25 cellular contexts compared by ENCODE assay signal in the genomic region with DNA sequence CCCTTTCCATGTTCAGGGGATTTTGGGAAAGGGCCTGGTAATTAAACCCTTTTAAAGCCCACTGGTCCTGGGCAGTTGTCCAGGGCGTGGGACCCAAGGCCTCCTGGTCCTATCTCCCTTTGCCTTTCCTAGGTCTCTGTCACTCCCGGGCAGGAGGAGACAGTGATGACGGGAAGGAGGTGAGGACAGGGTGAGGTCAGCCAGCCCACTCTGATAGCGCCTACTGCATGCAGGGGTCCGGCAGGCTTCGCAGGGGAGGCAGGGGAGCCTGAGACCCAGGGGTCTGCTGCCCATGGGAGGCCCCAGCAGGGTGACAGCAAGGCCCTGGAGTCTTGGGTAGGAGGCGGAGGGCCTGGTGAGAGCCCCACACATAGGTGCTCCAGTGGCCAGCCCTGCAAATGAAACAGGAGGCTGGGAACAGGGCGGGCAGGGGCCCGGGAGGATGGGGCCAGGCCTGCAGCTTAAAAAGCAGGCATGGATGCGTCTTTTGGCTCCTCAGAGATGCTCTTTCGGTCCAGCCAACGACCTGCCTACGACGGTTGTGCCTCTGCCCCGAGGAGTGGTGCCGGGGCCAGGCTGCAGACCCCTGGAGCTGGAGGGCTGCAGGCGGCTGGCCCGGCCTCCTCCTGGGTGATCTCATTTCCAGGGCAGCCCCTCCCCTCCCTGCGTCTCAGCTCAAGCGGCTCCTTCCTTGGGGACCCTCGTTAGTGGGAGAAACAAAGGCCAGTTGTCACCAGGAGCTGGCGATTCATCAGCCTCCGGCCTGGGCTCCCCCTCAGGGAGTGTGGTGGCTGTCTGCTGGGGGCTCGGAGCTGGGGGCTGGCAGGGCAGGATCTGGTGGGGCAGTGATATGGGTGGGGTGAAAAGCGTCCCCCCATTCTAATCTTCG. TPM values are rescaled to one million over a fixed set of nuclear protein-coding genes. Genes with fewer than 3 reads are reported as not detected.
DNase-seq lines count a peak whose midpoint lies in the region; ATAC-seq, FAIRE-seq and TF ChIP-seq lines count a peak whose summit lies in the region.
"Had no signal": no experiment of that assay in that cellular context is flagged by ENCODE, and none has a peak within 500 bp of the region (broad histone marks: within the 10 kb centered on the region; RNA-seq: fewer than 3 reads in every experiment).

No MANE protein-coding gene starts in this region.

- peak overlapping the region; percentile 73 for H3K27ac ChIP-seq in BLaER1
- peak overlapping the region; percentile 72 for H3K27ac ChIP-seq in endodermal cell (ENCODE audit: low read depth, low read length)
- H3K27ac ChIP-seq in HepG2 (ENCODE audit: extremely low read length, insufficient read depth, low read length) = no peak overlapping the region
- no peak overlapping the region for H3K27ac ChIP-seq in ovary
- H3K27ac ChIP-seq: parathyroid adenoma, skin epidermis had no signal

- TF ChIP-seq POLR2A in HepG2 (IDR thresholded peaks at IDR 0.05; ENCODE audit: insufficient read depth in 1 of 2, low read depth in 2 of 2, low read length in 2 of 2) (no peak), ovary (IDR thresholded peaks at IDR 0.05) (no peak)

- H3K79me2 ChIP-seq in HepG2 (ENCODE audit: insufficient read depth, low read length) = no peaks in the 10 kb centered on the region
- H3K79me2 ChIP-seq: parathyroid adenoma had no signal

- TF ChIP-seq RAD21 in HepG2 (CRISPR knock-in tag; IDR thresholded peaks at IDR 0.05) = no peak

- DNase-seq in endodermal cell = no peak
- DNase-seq in HepG2 (ENCODE audit: low spot score) = no peak
- peak in 4 of 5 donors; percentile 13 to 39 (median 24) for DNase-seq in ovary
- no peak for DNase-seq in NCI-H1436 treated with DMSO at 0.1 percent for 48 hours (lab: John Stamatoyannopoulos, UW)
- DNase-seq: 8988T; activated T-cell treated with anti-CD3 and anti-CD28 coated beads, Interleukin-2, amount 50 U/mL, for 48 hours; AML-193; DND-41; effector memory CD8-positive, alpha-beta T cell; Kasumi-1; NCI-H1105; NCI-H2107; NCI-H510A treated with DMSO at 0.1 percent for 48 hours; stimulated activated naive CD8-positive, alpha-beta T cell treated with anti-CD3 and anti-CD28 coated beads, Interleukin-15, amount 100 ng/mL, for 72 hours; SW 1271 had no signal

- intact Hi-C loops in HepG2 (cut with micrococcal nuclease; ENCODE audit: unreplicated experiment) (loop anchor here (5.0 to 10.0 kb wide), 2 partner anchors 52 to 145 kb away; no protein-coding TSS in a partner anchor), ovary (cut with DNase I) (loop anchor here in 1 of 4 donors (10.0 kb wide), 2 partner anchors 325 to 1115 kb away; a partner anchor contains a TSS)

- in situ Hi-C loops in HepG2 (cut with HindIII; ENCODE audit: extremely low pct_ligation_motif_present, low pct_unique_long_range_greater_than_20kb) = loop anchor here (10.0 kb wide), 1 partner anchor 155 kb away; a partner anchor contains a TSS

- H3K27me3 Mint-ChIP-seq in endodermal cell (ENCODE audit: insufficient read depth) = no peaks in the 10 kb centered on the region
- H3K27me3 Mint-ChIP-seq: activated naive CD8-positive, alpha-beta T cell; effector memory CD8-positive, alpha-beta T cell; type B pancreatic cell had no signal

- H3K36me3 ChIP-seq in BLaER1 (no peaks in the 10 kb centered on the region), endodermal cell (ENCODE audit: control insufficient read depth, insufficient read depth, low read length) (no peaks in the 10 kb centered on the region), HepG2 (replicated peaks in 1 of 2; ENCODE audit: control insufficient read depth in 1 of 2, insufficient read depth in 2 of 2, low read length in 2 of 2) (no peaks in the 10 kb centered on the region), ovary (no peaks in the 10 kb centered on the region)

- H4K20me1 ChIP-seq in BLaER1 (no peaks in the 10 kb centered on the region), HepG2 (ENCODE audit: insufficient read depth, low read length) (no peaks in the 10 kb centered on the region)

- FAIRE-seq in HepG2 (lab: Jason Lieb, UNC) = no peak
- FAIRE-seq: HTR-8/SVneo had no signal

- H3K4me2 ChIP-seq in BLaER1 (peak overlapping the region; percentile 96), HepG2 (ENCODE audit: low read depth, low read length) (peak overlapping the region; percentile 71)

- POLR2A ChIA-PET in HepG2 (lab: Yijun Ruan, JAX) = interaction anchor here (1.3 to 4.2 kb wide), 3 partner anchors 9 to 58 kb away, joined by 4 to 28 read pairs (median 6); no protein-coding TSS in a partner anchor

- H3K4me3 ChIP-seq in BLaER1 (0 out of 2 replicates have a peak overlapping the region, but pooled peaks have one; percentile 38), endodermal cell (ENCODE audit: low read length) (no peak overlapping the region), HepG2 (replicated peaks in 1 of 3; ENCODE audit: insufficient read depth in 1 of 3, low read depth in 2 of 3, low read length in 3 of 3) (peak overlapping the region in 1 of 3 experiments; percentile 30; a peak in 1 of 6 replicates), ovary (no peak overlapping the region)
- H3K4me3 ChIP-seq: skin epidermis had no signal

- ATAC-seq in HepG2 = no peak
- no peak for ATAC-seq in GM19397 (IDR thresholded peaks at IDR 0.05; ENCODE audit: unreplicated experiment)
- no peak for ATAC-seq in esophagus mucosa
- no peak for ATAC-seq in HG03432 (IDR thresholded peaks at IDR 0.05; ENCODE audit: unreplicated experiment)
- ATAC-seq: effector memory CD8-positive, alpha-beta T cell; HCT116; stimulated activated naive CD8-positive, alpha-beta T cell treated with anti-CD3 and anti-CD28 coated beads, Interleukin-15, amount 100 ng/mL, for 72 hours had no signal

- no peak for TF ChIP-seq EP300 in HepG2 (IDR thresholded peaks at IDR 0.05; ENCODE audit: low read depth in 2 of 2, low read length in 2 of 2)
- no peak for TF ChIP-seq EP300 in HepG2 (CRISPR knock-in tag; IDR thresholded peaks at IDR 0.05; ENCODE audit: borderline replicate concordance)
- TF ChIP-seq EP300 in ovary (IDR thresholded peaks at IDR 0.05) = no peak

- TF ChIP-seq CTCF in endodermal cell (conservative IDR thresholded peaks at IDR 0.05) = no peak
- no peak for TF ChIP-seq CTCF in HepG2 (CRISPR knock-in tag; IDR thresholded peaks at IDR 0.05)
- TF ChIP-seq CTCF in ovary (IDR thresholded peaks at IDR 0.05) = no peak

- H3K4me1 ChIP-seq in BLaER1 = peaks cover 97% of the 10 kb centered on the region
- peaks cover 11% of the 10 kb centered on the region for H3K4me1 ChIP-seq in endodermal cell (ENCODE audit: control insufficient read depth, insufficient read depth, low read length)
- H3K4me1 ChIP-seq in HepG2 (ENCODE audit: insufficient read depth, low read length) = peaks cover 82% of the 10 kb centered on the region
- H3K4me1 ChIP-seq in ovary (ENCODE audit: insufficient read depth) = peaks cover 8% of the 10 kb centered on the region
- H3K4me1 ChIP-seq: parathyroid adenoma had no signal

- 76 to 80% methylated on average over 9 to 26 of the region's 26 CpGs for WGBS in endodermal cell (ENCODE audit: insufficient coverage in 1 of 2, insufficient read length in 1 of 2), 2 experiments
- 29% methylated on average over 15 of the region's 26 CpGs for WGBS in HepG2 (ENCODE audit: low lambda C conversion rate)
- 89 to 90% (median 90%) methylated on average over 23 to 26 of the region's 26 CpGs for WGBS in ovary, 3 donors

- H2AFZ ChIP-seq in HepG2 (ENCODE audit: low read length) = no peak overlapping the region
- H2AFZ ChIP-seq: parathyroid adenoma had no signal

- no peak overlapping the region for H3K4me3 Mint-ChIP-seq in endodermal cell
- H3K4me3 Mint-ChIP-seq: activated naive CD8-positive, alpha-beta T cell; effector memory CD8-positive, alpha-beta T cell; stimulated activated naive CD8-positive, alpha-beta T cell treated with anti-CD3 and anti-CD28 coated beads, Interleukin-15, amount 100 ng/mL, for 72 hours had no signal

- no peaks in the 10 kb centered on the region for H3K36me3 Mint-ChIP-seq in endodermal cell (ENCODE audit: low read depth)
- H3K36me3 Mint-ChIP-seq: activated naive CD8-positive, alpha-beta T cell; type B pancreatic cell had no signal

- H3K9ac ChIP-seq in BLaER1 (peak overlapping the region; percentile 64; the same call in 1 of the 2 replicates), endodermal cell (ENCODE audit: extremely low read depth, low read length, poor library complexity, severe bottlenecking) (no peak overlapping the region), HepG2 (ENCODE audit: insufficient read depth, low read depth, low read length) (no peak overlapping the region; the same call in 1 of the 2 replicates)
- H3K9ac ChIP-seq: parathyroid adenoma had no signal

- no peaks in the 10 kb centered on the region for H3K9me3 Mint-ChIP-seq in endodermal cell
- H3K9me3 Mint-ChIP-seq: effector memory CD8-positive, alpha-beta T cell; stimulated activated naive CD8-positive, alpha-beta T cell treated with anti-CD3 and anti-CD28 coated beads, Interleukin-15, amount 100 ng/mL, for 72 hours; type B pancreatic cell had no signal

- H3K9me3 ChIP-seq in BLaER1 (no peaks in the 10 kb centered on the region), endodermal cell (ENCODE audit: control insufficient read depth, low read length) (no peaks in the 10 kb centered on the region), HepG2 (ENCODE audit: low read length) (no peaks in the 10 kb centered on the region), ovary (no peaks in the 10 kb centered on the region)

- H3K27me3 ChIP-seq in BLaER1 (no peaks in the 10 kb centered on the region), endodermal cell (ENCODE audit: control insufficient read depth, insufficient read depth, low read length, poor library complexity, severe bottlenecking) (no peaks in the 10 kb centered on the region), HepG2 (ENCODE audit: control insufficient read depth in 1 of 2, insufficient read depth in 2 of 2, low read length in 2 of 2) (peaks cover 26 to 42% of the 10 kb centered on the region in 2 experiments), ovary (no peaks in the 10 kb centered on the region)

- no peak overlapping the region for H3K27ac Mint-ChIP-seq in endodermal cell
- H3K27ac Mint-ChIP-seq: activated naive CD8-positive, alpha-beta T cell; effector memory CD8-positive, alpha-beta T cell; stimulated activated naive CD8-positive, alpha-beta T cell treated with anti-CD3 and anti-CD28 coated beads, Interleukin-15, amount 100 ng/mL, for 72 hours had no signal

- CTCF ChIA-PET in HepG2 (lab: Yijun Ruan, JAX; ENCODE audit: low intra/inter-chr PET ratio, low total read pairs) = no interaction called here

- H3K4me1 Mint-ChIP-seq in endodermal cell = peaks cover 38% of the 10 kb centered on the region

- BruUV-seq in HepG2 (replicated peaks; lab: Mats Ljungman, UMichigan) = no TSS peak

RNA-seq across cellular contexts. Expression of a gene that starts 6.7 kb away (rescaled TPM):
- total RNA-seq in endodermal cell = 10 to 100 TPM; 58.3 to 70.6 TPM
- 37.4 TPM for polyA plus RNA-seq in endodermal cell (2013, experiment 1 of 2)
- 33.9 TPM for polyA plus RNA-seq in endodermal cell (2013, experiment 2 of 2)
- total RNA-seq in HepG2 (2016; rRNA removed; fragmentation: Illumina TruSeq; extraction: Trizol) = 19.2 and 29.2 TPM in 2 replicates
- 24.1 and 24.5 TPM in 2 replicates for total RNA-seq in HepG2 (2016; cell fraction: cytosol; rRNA removed; fragmentation: Illumina TruSeq; extraction: Trizol; ENCODE audit: low read depth)
- 16.2 and 29.2 TPM in 2 replicates for total RNA-seq in HepG2 (2016; cell fraction: insoluble cytoplasmic fraction; rRNA removed; fragmentation: Illumina TruSeq; extraction: Trizol)
- total RNA-seq in HepG2 (2016; cell fraction: membrane; rRNA removed; fragmentation: Illumina TruSeq; extraction: Trizol) = 50.6 and 51.0 TPM in 2 replicates
- 14.5 and 14.9 TPM in 2 replicates for total RNA-seq in HepG2 (2016; cell fraction: nucleus; rRNA removed; fragmentation: Illumina TruSeq; extraction: Trizol)
- polyA plus RNA-seq in HepG2 (2011; rRNA removed) = 18.9 and 23.8 TPM in 2 replicates
- polyA plus RNA-seq in HepG2 (2011; cell fraction: cytosol; rRNA removed) = 20.3 and 28.6 TPM in 2 replicates
- 25.5 and 28.6 TPM in 2 replicates for polyA plus RNA-seq in HepG2 (2011; cell fraction: nucleus; rRNA removed)
- 42.6 and 48.4 TPM in 2 replicates for polyA plus RNA-seq in HepG2 (2012)
- 68.3 and 74.3 TPM in 2 replicates for polyA plus RNA-seq in HepG2 (2016; cell fraction: cytosol; fragmentation: Illumina TruSeq; extraction: Trizol; ENCODE audit: low read depth)
- 28.2 and 39.1 TPM in 2 replicates for polyA plus RNA-seq in HepG2 (2016; cell fraction: insoluble cytoplasmic fraction; fragmentation: Illumina TruSeq; extraction: Trizol; ENCODE audit: low read depth)
- polyA plus RNA-seq in HepG2 (2016; cell fraction: membrane; fragmentation: Illumina TruSeq; extraction: Trizol; ENCODE audit: low read depth) = 81.0 and 95.6 TPM in 2 replicates
- 27.8 and 30.7 TPM in 2 replicates for polyA plus RNA-seq in HepG2 (2016; cell fraction: nucleus; fragmentation: Illumina TruSeq; extraction: Trizol; ENCODE audit: insufficient read depth, low read depth)
- polyA minus RNA-seq in HepG2 (2011; rRNA and poly(A)+ RNA removed; ENCODE audit: low replicate concordance) = 26.4 and 69.1 TPM in 2 replicates
- polyA minus RNA-seq in HepG2 (2011; cell fraction: cytosol; rRNA and poly(A)+ RNA removed) = 27.2 and 30.5 TPM in 2 replicates
- polyA minus RNA-seq in HepG2 (2011; cell fraction: nucleus; rRNA and poly(A)+ RNA removed) = 13.6 and 15.8 TPM in 2 replicates
- total RNA-seq in ovary = 10 to 100 TPM; 23.0 to 82.2 (median 71.8) TPM
- polyA plus RNA-seq in ovary = 10 to 100 TPM; 12.4 to 53.2 TPM
- total RNA-seq in esophagus mucosa = 52.4 TPM

Comparison
In these comparisons a context has a peak if more than half of its experiments do, and no peak if none do; other contexts are left out.
1. H3K27ac ChIP-seq: peak in BLaER1 (single experiment) and endodermal cell (single experiment); none in HepG2 (single experiment) and ovary (0 of 2).
2. DNase-seq: peak in ovary (4 of 5); none in endodermal cell (single experiment), HepG2 (single experiment) and NCI-H1436 treated with DMSO at 0.1 percent for 48 hours (single experiment).